ENCODE assay signal across 19 cellular contexts in genomic region chr1:156108664-156109241, GRCh38. TPM values are rescaled to one million over a fixed set of nuclear protein-coding genes. Genes with fewer than 3 reads are reported as not detected.
DNase-seq lines count a peak whose midpoint lies in the region; ATAC-seq and TF ChIP-seq lines count a peak whose summit lies in the region.
"Had no signal": no experiment of that assay in that cellular context is flagged by ENCODE, and none has a peak within 500 bp of the region (broad histone marks: within the 10 kb centered on the region; RNA-seq: fewer than 3 reads in every experiment).

No MANE protein-coding gene starts in this region.

- H3K27me3 ChIP-seq in mammary epithelial cell (ENCODE audit: insufficient read depth, low read length), result no peaks in the 10 kb centered on the region
- H3K27me3 ChIP-seq in tibial nerve, result no peaks in the 10 kb centered on the region
- H3K27me3 ChIP-seq: foreskin keratinocyte had no signal

- dilution Hi-C loops in mammary epithelial cell (cut with HindIII; ENCODE audit: low sequenced_read_pairs), result no loop called here

- no peak overlapping the region for H3K27ac ChIP-seq in mammary epithelial cell (ENCODE audit: insufficient read depth, low read depth, low read length)
- peak overlapping the region in 3 of 4 donors; percentile 58 to 97 (median 96) for H3K27ac ChIP-seq in tibial nerve
- H3K27ac ChIP-seq: foreskin keratinocyte, prostate gland had no signal

- ATAC-seq in GM18520 (IDR thresholded peaks at IDR 0.05; ENCODE audit: unreplicated experiment), result no peak
- no peak for ATAC-seq in HG02759 (IDR thresholded peaks at IDR 0.05; ENCODE audit: unreplicated experiment)
- ATAC-seq: foreskin keratinocyte had no signal

- H3K79me2 ChIP-seq in mammary epithelial cell (ENCODE audit: insufficient read depth, low read length), result no peaks in the 10 kb centered on the region

- no peak for TF ChIP-seq CTCF in MCF 10A (IDR thresholded peaks at IDR 0.05; ENCODE audit: unreplicated experiment)
- TF ChIP-seq CTCF in mammary epithelial cell (conservative IDR thresholded peaks at IDR 0.05 in 1 of 2, IDR thresholded peaks at IDR 0.05 in 1 of 2; ENCODE audit: extremely low read depth in 1 of 2, insufficient read depth in 1 of 2, low read depth in 1 of 2, low read length in 2 of 2), result no peak
- TF ChIP-seq CTCF in chondrocyte (IDR thresholded peaks at IDR 0.05), result no peak
- TF ChIP-seq CTCF in nephron (IDR thresholded peaks at IDR 0.05; ENCODE audit: unreplicated experiment in 3 of 3), result no peak
- no peak for TF ChIP-seq CTCF in tibial nerve (IDR thresholded peaks at IDR 0.05)

- H3K4me2 ChIP-seq in mammary epithelial cell (ENCODE audit: insufficient read depth, low read depth, low read length), result no peak overlapping the region
- H3K4me2 ChIP-seq: SK-N-SH had no signal

- peaks cover 7% of the 10 kb centered on the region for H3K36me3 Mint-ChIP-seq in MCF 10A (ENCODE audit: insufficient read depth, unreplicated experiment)
- H3K36me3 Mint-ChIP-seq in chondrocyte (ENCODE audit: low read depth), result no peaks in the 10 kb centered on the region
- peaks cover 7% of the 10 kb centered on the region for H3K36me3 Mint-ChIP-seq in nephron (ENCODE audit: low read depth)
- H3K36me3 Mint-ChIP-seq: activated naive CD8-positive, alpha-beta T cell had no signal

- intact Hi-C loops in MCF 10A (cut with micrococcal nuclease) (no loop called here), mammary epithelial cell (cut with micrococcal nuclease) (no loop called here)

- H3K9me3 Mint-ChIP-seq in MCF 10A (ENCODE audit: unreplicated experiment) (no peaks in the 10 kb centered on the region), chondrocyte (ENCODE audit: low read depth) (no peaks in the 10 kb centered on the region), nephron (no peaks in the 10 kb centered on the region)

- H3K36me3 ChIP-seq in mammary epithelial cell (ENCODE audit: insufficient read depth, low read length) (no peaks in the 10 kb centered on the region), tibial nerve (no peaks in the 10 kb centered on the region)
- H3K36me3 ChIP-seq: prostate gland had no signal

- H3K4me3 ChIP-seq in mammary epithelial cell (replicated peaks in 1 of 3; ENCODE audit: insufficient read depth in 1 of 3, low read depth in 2 of 3, low read length in 3 of 3), result no peak overlapping the region
- no peak overlapping the region for H3K4me3 ChIP-seq in tibial nerve
- H3K4me3 ChIP-seq: prostate gland had no signal

- WGBS in mammary epithelial cell (ENCODE audit: low coverage, missing lambda C conversion rate), result 96% methylated on average over 6 of the region's 6 CpGs
- 77 to 84% methylated on average over 6 of the region's 6 CpGs for WGBS in tibial nerve, 2 donors

- CTCF ChIA-PET in MCF 10A (lab: Yijun Ruan, JAX) (interaction anchor here (0.9 to 16.2 kb wide), 3 partner anchors 18 to 25 kb away, joined by 3 to 234 read pairs (median 6); no protein-coding TSS in a partner anchor), mammary epithelial cell (lab: Charles Lee; ENCODE audit: low non-redundant PET) (interaction anchor here (0.6 kb wide), 1 partner anchor 117 kb away, joined by 18 read pairs; no protein-coding TSS in a partner anchor)

- peak in 1 of 2 donors; percentile 60 for TF ChIP-seq EP300 in tibial nerve (IDR thresholded peaks at IDR 0.05)

- BruUV-seq in MCF 10A (replicated peaks; lab: Mats Ljungman, UMichigan), result no TSS peak
- no TSS peak for BruUV-seq in mammary epithelial cell (replicated peaks; lab: Mats Ljungman, UMichigan)

- H3K4me1 ChIP-seq in mammary epithelial cell (ENCODE audit: insufficient read depth, low read length) (peaks cover 42% of the 10 kb centered on the region), tibial nerve (peaks cover 5 to 83% (median 51%) of the 10 kb centered on the region in 4 donors)

- H3K9ac ChIP-seq in mammary epithelial cell (ENCODE audit: insufficient read depth, low read length), result no peak overlapping the region
- H3K9ac ChIP-seq: SK-N-SH had no signal

- H3K27me3 Mint-ChIP-seq in MCF 10A (ENCODE audit: insufficient read depth, unreplicated experiment) (no peaks in the 10 kb centered on the region), chondrocyte (ENCODE audit: low read depth) (no peaks in the 10 kb centered on the region), nephron (ENCODE audit: low read depth) (no peaks in the 10 kb centered on the region)
- H3K27me3 Mint-ChIP-seq: activated naive CD8-positive, alpha-beta T cell had no signal

- H3K4me3 Mint-ChIP-seq in MCF 10A (ENCODE audit: unreplicated experiment) (no peak overlapping the region), chondrocyte (ENCODE audit: unreplicated experiment) (no peak overlapping the region), nephron (no peak overlapping the region)
- H3K4me3 Mint-ChIP-seq: activated naive CD8-positive, alpha-beta T cell had no signal

- H4K20me1 ChIP-seq in mammary epithelial cell (ENCODE audit: insufficient read depth, low read length), result no peaks in the 10 kb centered on the region

- H3K4me1 Mint-ChIP-seq in MCF 10A (ENCODE audit: insufficient read depth, unreplicated experiment) (peaks cover 69% of the 10 kb centered on the region), chondrocyte (ENCODE audit: low read depth) (peaks cover 62% of the 10 kb centered on the region), nephron (peaks cover 83% of the 10 kb centered on the region)

- H3K27ac Mint-ChIP-seq in MCF 10A (ENCODE audit: low read depth, unreplicated experiment) (peak overlapping the region; percentile 91), chondrocyte (ENCODE audit: unreplicated experiment) (peak overlapping the region; percentile 66), nephron (peak overlapping the region in 2 of 3 experiments; percentile 81 to 95)

- TF ChIP-seq POLR2A in tibial nerve (IDR thresholded peaks at IDR 0.05), result no peak

- no peak overlapping the region for H2AFZ ChIP-seq in mammary epithelial cell (ENCODE audit: low read depth, low read length)

- in situ Hi-C loops in mammary epithelial cell (cut with MboI; ENCODE audit: low sequenced_read_pairs in 2 of 2), result no loop called here

- DNase-seq in MCF 10A (ENCODE audit: unreplicated experiment) (no peak), mammary epithelial cell (no peak), chondrocyte (ENCODE audit: low spot score) (no peak), tibial nerve (ENCODE audit: low spot score in 2 of 2) (no peak), MV-4-11 (lab: John Stamatoyannopoulos, UW) (no peak)
- DNase-seq: activated CD4-positive, alpha-beta T cell treated with anti-CD3 and anti-CD28 coated beads for 48 hours; activated T-cell treated with anti-CD3 and anti-CD28 coated beads for 4 hours; effector CD8-positive, alpha-beta T cell; EL; foreskin keratinocyte; Karpas-422; NCI-H526 treated with DMSO at 0.1 percent for 48 hours; SK-N-SH; stimulated activated naive CD4-positive, alpha-beta T cell had no signal

- POLR2A ChIA-PET in MCF 10A (lab: Yijun Ruan, JAX), result interaction anchor here (1.6 to 28.2 kb wide), 2 partner anchors 9 to 15 kb away, joined by 4 to 960 read pairs; partner anchors contain the start of gene LMNA

- H3K9me3 ChIP-seq in mammary epithelial cell (replicated peaks; ENCODE audit: insufficient read depth, low read length) (no peaks in the 10 kb centered on the region), tibial nerve (no peaks in the 10 kb centered on the region)
- H3K9me3 ChIP-seq: prostate gland, SK-N-SH had no signal

RNA-seq across cellular contexts. Expression of gene LMNA, which starts 5.8 kb away (rescaled TPM):
- total RNA-seq in MCF 10A (2022) (620 and 716 TPM in 2 replicates), mammary epithelial cell (100 to 1,000 TPM; 389 to 797 TPM), chondrocyte (641 to 675 TPM (median 641 TPM) in 3 replicates), tibial nerve (100 to 1,000 TPM; 371 to 501 (median 419) TPM)
- 759 TPM for polyA plus RNA-seq in mammary epithelial cell
- polyA minus RNA-seq in mammary epithelial cell, result 852 TPM

RNA-seq across cellular contexts. Expression of gene MEX3A, which starts 26.5 kb away (rescaled TPM):
- 0.88 and 0.91 TPM in 2 replicates for total RNA-seq in MCF 10A (2022)
- total RNA-seq in mammary epithelial cell, result 1 to 10 TPM; 1.9 to 2.5 TPM
- 1.3 TPM for polyA plus RNA-seq in mammary epithelial cell
- polyA minus RNA-seq in mammary epithelial cell, result 1.2 TPM
- 11.7 to 12.7 TPM (median 12.0 TPM) in 3 replicates for total RNA-seq in chondrocyte
- total RNA-seq in tibial nerve, result 1 to 10 TPM in 1 of 4 donors, under 1 TPM in 3; under 0.01 to 1.2 (median 0.43) TPM

RNA-seq across cellular contexts. Expression of gene SEMA4A, which starts 44.6 kb away (rescaled TPM):
- total RNA-seq in MCF 10A (2022) (1.5 and 4.7 TPM in 2 replicates), mammary epithelial cell (10 to 100 TPM in 1 of 2 donors, 1 to 10 TPM in 1; 3.5 to 10.6 TPM), chondrocyte (1.6 to 2.5 TPM (median 2.0 TPM) in 3 replicates), tibial nerve (1 to 10 TPM; 1.8 to 4.6 (median 3.5) TPM)
- polyA plus RNA-seq in mammary epithelial cell, result 6.7 TPM
- polyA minus RNA-seq in mammary epithelial cell, result 13.4 TPM

RNA-seq across cellular contexts. Expression of gene RAB25, which starts 47.8 kb away (rescaled TPM):
- total RNA-seq in MCF 10A (2022) (1.6 and 5.5 TPM in 2 replicates), mammary epithelial cell (10 to 100 TPM; 24.0 to 44.4 TPM), chondrocyte (not detected in 3 replicates), tibial nerve (not detected)
- polyA plus RNA-seq in mammary epithelial cell, result 131 TPM
- 110 TPM for polyA minus RNA-seq in mammary epithelial cell
- polyA plus RNA-seq: SK-N-SH had no signal

RNA-seq across cellular contexts. Expression of gene LAMTOR2, which starts 54.2 kb away (rescaled TPM):
- total RNA-seq in MCF 10A (2022), result 88.1 and 104 TPM in 2 replicates
- total RNA-seq in mammary epithelial cell, result 10 to 100 TPM; 43.7 to 71.3 TPM
- 128 TPM for polyA plus RNA-seq in mammary epithelial cell
- polyA minus RNA-seq in mammary epithelial cell, result 82.3 TPM
- 55.0 to 58.8 TPM (median 56.6 TPM) in 3 replicates for total RNA-seq in chondrocyte
- 10 to 100 TPM; 32.6 to 51.8 (median 47.8) TPM for total RNA-seq in tibial nerve
